Comparison of ENCODE assay signal across 9 cellular contexts in the genomic region with DNA sequence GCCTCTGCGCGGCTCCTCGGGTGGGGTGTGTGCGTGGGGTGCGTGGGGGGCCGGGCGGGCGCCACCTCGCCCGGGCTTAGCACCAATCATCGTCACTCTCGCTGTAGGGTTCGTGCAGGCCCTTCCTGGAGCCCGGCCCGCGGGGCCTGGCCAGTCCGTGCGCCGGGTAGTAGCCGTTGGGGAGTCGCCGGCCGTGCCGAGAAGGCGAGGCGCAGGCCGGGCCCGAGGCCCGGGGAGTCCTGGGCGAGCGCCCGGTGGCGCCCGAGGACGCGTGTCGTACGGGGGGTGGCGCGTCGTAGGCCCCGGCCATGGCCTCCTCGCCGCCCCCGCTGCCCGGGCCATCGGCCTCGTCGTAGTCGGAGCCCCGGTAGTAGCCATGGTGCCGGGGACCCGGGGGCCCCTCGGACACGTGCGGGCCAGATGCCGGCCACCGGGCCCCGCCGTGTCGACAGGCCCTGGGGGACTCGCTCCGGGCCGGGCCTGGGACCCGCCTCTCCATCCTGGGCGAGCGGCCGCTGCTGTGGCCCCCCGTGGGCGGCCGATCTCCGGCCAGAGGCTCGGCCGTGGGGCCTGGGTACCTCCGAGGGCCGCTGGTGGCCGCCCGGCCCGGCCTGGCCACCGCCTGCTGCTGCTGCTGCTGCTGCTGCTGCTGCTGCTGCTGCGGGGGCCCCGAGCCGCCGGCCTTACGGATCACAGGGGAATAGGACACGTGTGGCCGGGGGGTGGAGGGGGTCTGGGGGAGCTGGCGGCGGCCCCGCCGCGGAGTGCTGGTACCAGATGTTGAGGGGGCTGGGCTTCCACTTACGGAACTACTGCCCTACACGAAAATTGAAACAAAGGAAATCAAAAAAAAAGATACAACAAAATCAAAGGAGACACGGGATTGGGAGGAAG. TPM values are rescaled to one million over a fixed set of nuclear protein-coding genes. Genes with fewer than 3 reads are reported as not detected.
DNase-seq lines count a peak whose midpoint lies in the region; ATAC-seq and TF ChIP-seq lines count a peak whose summit lies in the region.
"Had no signal": no experiment of that assay in that cellular context is flagged by ENCODE, and none has a peak within 500 bp of the region (broad histone marks: within the 10 kb centered on the region; RNA-seq: fewer than 3 reads in every experiment).

No MANE protein-coding gene starts in this region.

- H3K27ac ChIP-seq in hepatocyte (peak overlapping the region; percentile 86), suprapubic skin (peak overlapping the region; percentile 74)
- H3K27ac ChIP-seq: C4-2B had no signal

- H3K27me3 Mint-ChIP-seq in activated T-cell treated with anti-CD3 and anti-CD28 coated beads, Interleukin-2, amount 50 U/mL, for 24 hours: no peaks in the 10 kb centered on the region

- no peaks in the 10 kb centered on the region for H3K9me3 Mint-ChIP-seq in activated T-cell treated with anti-CD3 and anti-CD28 coated beads, Interleukin-2, amount 50 U/mL, for 24 hours

- H3K4me1 Mint-ChIP-seq in activated T-cell treated with anti-CD3 and anti-CD28 coated beads, Interleukin-2, amount 50 U/mL, for 24 hours (ENCODE audit: low read depth): peaks cover 19% of the 10 kb centered on the region

- H3K79me2 ChIP-seq in hepatocyte: no peaks in the 10 kb centered on the region

- peak overlapping the region; percentile 76 for H3K4me3 Mint-ChIP-seq in activated T-cell treated with anti-CD3 and anti-CD28 coated beads, Interleukin-2, amount 50 U/mL, for 24 hours

- no peak for TF ChIP-seq EP300 in suprapubic skin (IDR thresholded peaks at IDR 0.05)

- TF ChIP-seq CTCF in hepatocyte (IDR thresholded peaks at IDR 0.05; ENCODE audit: poor library complexity) (no peak), suprapubic skin (IDR thresholded peaks at IDR 0.05) (no peak)

- no peak for TF ChIP-seq POLR2A in suprapubic skin (IDR thresholded peaks at IDR 0.05)

- H3K36me3 ChIP-seq in hepatocyte (replicated peaks; ENCODE audit: insufficient read depth, low read depth): no peaks in the 10 kb centered on the region
- no peaks in the 10 kb centered on the region for H3K36me3 ChIP-seq in suprapubic skin

- no peaks in the 10 kb centered on the region for H4K20me1 ChIP-seq in hepatocyte (ENCODE audit: insufficient read depth, poor library complexity, severe bottlenecking)

- H3K27ac Mint-ChIP-seq in activated T-cell treated with anti-CD3 and anti-CD28 coated beads, Interleukin-2, amount 50 U/mL, for 24 hours: peak overlapping the region; percentile 92

- peak overlapping the region; percentile 73 for H3K4me2 ChIP-seq in hepatocyte

- no peaks in the 10 kb centered on the region for H3K9me2 ChIP-seq in hepatocyte (replicated peaks; ENCODE audit: insufficient read depth)

- WGBS in hepatocyte (ENCODE audit: low lambda C conversion rate, missing lambda C conversion rate): 69% methylated on average over 32 of the region's 95 CpGs
- WGBS in suprapubic skin: 9% methylated on average over 16 of the region's 95 CpGs

- H3K4me1 ChIP-seq in hepatocyte (ENCODE audit: insufficient read depth) (no peaks in the 10 kb centered on the region), suprapubic skin (peaks cover 12% of the 10 kb centered on the region)

- ATAC-seq in GM19452 (IDR thresholded peaks at IDR 0.05; ENCODE audit: unreplicated experiment): no peak

- no peaks in the 10 kb centered on the region for H3K36me3 Mint-ChIP-seq in activated T-cell treated with anti-CD3 and anti-CD28 coated beads, Interleukin-2, amount 50 U/mL, for 24 hours (ENCODE audit: low read depth)

- H3K27me3 ChIP-seq in hepatocyte (no peaks in the 10 kb centered on the region), suprapubic skin (no peaks in the 10 kb centered on the region)

- H3K4me3 ChIP-seq in hepatocyte (no peak overlapping the region), suprapubic skin (peak overlapping the region; percentile 52)

- H3K9me3 ChIP-seq in hepatocyte (ENCODE audit: low read depth) (no peaks in the 10 kb centered on the region), suprapubic skin (no peaks in the 10 kb centered on the region)

- DNase-seq in activated CD4-positive, CD25-positive, alpha-beta regulatory T cell treated with anti-CD3 and anti-CD28 coated beads, Interleukin-2, amount 50 U/mL, for 72 hours: peak; percentile 32
- no peak for DNase-seq in activated CD4-positive, CD25-positive, alpha-beta regulatory T cell (lab: John Stamatoyannopoulos, UW)
- DNase-seq in activated T-cell treated with anti-CD3 and anti-CD28 coated beads, Interleukin-2, amount 50 U/mL, for 24 hours: peak; percentile 66
- DNase-seq in hepatocyte (ENCODE audit: low spot score) (peak; percentile 73), suprapubic skin (ENCODE audit: low spot score in 2 of 2) (no peak), hepatic stellate cell (ENCODE audit: low spot score) (no peak), midbrain (lab: John Stamatoyannopoulos, UW) (no peak)

- H2AFZ ChIP-seq in hepatocyte: no peak overlapping the region

RNA-seq across cellular contexts. Expression of a gene that starts 57.3 kb away (rescaled TPM):
- total RNA-seq in hepatocyte (64.2 and 101 TPM in 2 replicates), suprapubic skin (100 to 1,000 TPM; 154 to 377 (median 214) TPM)
- 325 and 369 TPM in 2 replicates for polyA plus RNA-seq in hepatocyte

RNA-seq across cellular contexts. Expression of a gene that starts 57.3 kb away (rescaled TPM):
- total RNA-seq in hepatocyte: 63.4 and 66.5 TPM in 2 replicates
- 82.2 and 106 TPM in 2 replicates for polyA plus RNA-seq in hepatocyte
- total RNA-seq in suprapubic skin: 100 to 1,000 TPM in 1 of 4 donors, 10 to 100 TPM in 3; 71.9 to 110 (median 82.2) TPM

Comparison
In these comparisons a context has a peak if more than half of its experiments do, and no peak if none do; other contexts are left out.
1. DNase-seq: peak in activated CD4-positive, CD25-positive, alpha-beta regulatory T cell treated with anti-CD3 and anti-CD28 coated beads, Interleukin-2, amount 50 U/mL, for 72 hours (single experiment), activated T-cell treated with anti-CD3 and anti-CD28 coated beads, Interleukin-2, amount 50 U/mL, for 24 hours (single experiment) and hepatocyte (single experiment); none in activated CD4-positive, CD25-positive, alpha-beta regulatory T cell (0 of 4), suprapubic skin (0 of 2), hepatic stellate cell (single experiment) and midbrain (single experiment).